ENCODE assay signal across 13 cellular contexts in the genomic region with DNA sequence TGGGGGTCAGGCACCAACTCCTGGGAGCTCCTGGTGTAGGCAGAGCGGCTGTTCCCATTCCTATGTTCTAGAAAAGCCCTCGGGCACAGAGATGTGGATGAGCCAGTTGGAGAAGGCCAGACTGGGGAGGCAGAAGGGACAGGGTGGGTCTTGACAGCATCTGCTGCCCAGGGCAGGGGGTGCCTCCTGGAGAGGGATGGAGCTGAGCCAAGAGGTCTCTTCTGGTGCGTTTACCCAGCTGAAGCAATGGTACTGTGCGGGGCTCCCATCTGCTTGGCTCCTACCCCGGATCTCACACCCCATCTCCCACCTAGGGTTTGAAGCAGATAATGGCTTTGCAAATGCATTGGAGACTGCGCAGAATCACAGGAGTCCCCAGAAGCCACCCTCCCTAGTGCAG. TPM values are rescaled to one million over a fixed set of nuclear protein-coding genes. Genes with fewer than 3 reads are reported as not detected.
DNase-seq lines count a peak whose midpoint lies in the region; ATAC-seq and TF ChIP-seq lines count a peak whose summit lies in the region.
"Had no signal": no experiment of that assay in that cellular context is flagged by ENCODE, and none has a peak within 500 bp of the region (broad histone marks: within the 10 kb centered on the region; RNA-seq: fewer than 3 reads in every experiment).

No MANE protein-coding gene starts in this region.

- TF ChIP-seq CTCF in RWPE2 (IDR thresholded peaks at IDR 0.05; ENCODE audit: poor library complexity, severe bottlenecking) (no peak), glutamatergic neuron (IDR thresholded peaks at IDR 0.05; ENCODE audit: partially characterized antibody, unreplicated experiment) (no peak), tibial artery (IDR thresholded peaks at IDR 0.05) (no peak), progenitor cell of endocrine pancreas (IDR thresholded peaks at IDR 0.05; ENCODE audit: unreplicated experiment) (no peak)

- no peaks in the 10 kb centered on the region for H3K36me3 Mint-ChIP-seq in glutamatergic neuron (ENCODE audit: unreplicated experiment)
- no peaks in the 10 kb centered on the region for H3K36me3 Mint-ChIP-seq in progenitor cell of endocrine pancreas (ENCODE audit: insufficient read depth)
- H3K36me3 Mint-ChIP-seq: activated naive CD4-positive, alpha-beta T cell treated with anti-CD3 and anti-CD28 coated beads, Interleukin-2, amount 50 U/mL, for 24 hours; CD8-positive, alpha-beta T cell had no signal

- ATAC-seq in RWPE2 (ENCODE audit: low read depth) (no peak), HG02938 (IDR thresholded peaks at IDR 0.05; ENCODE audit: unreplicated experiment) (no peak), GM21447 (IDR thresholded peaks at IDR 0.05; ENCODE audit: unreplicated experiment) (no peak)
- ATAC-seq: CD8-positive, alpha-beta T cell had no signal

- no peaks in the 10 kb centered on the region for H3K27me3 ChIP-seq in RWPE2 (ENCODE audit: insufficient read depth, poor library complexity, severe bottlenecking)
- H3K27me3 ChIP-seq in tibial artery = no peaks in the 10 kb centered on the region
- H3K27me3 ChIP-seq: vagina had no signal

- H3K4me3 Mint-ChIP-seq in glutamatergic neuron (ENCODE audit: unreplicated experiment) (peak overlapping the region; percentile 68), progenitor cell of endocrine pancreas (ENCODE audit: low read depth) (no peak overlapping the region)
- H3K4me3 Mint-ChIP-seq: activated naive CD4-positive, alpha-beta T cell treated with anti-CD3 and anti-CD28 coated beads, Interleukin-2, amount 50 U/mL, for 24 hours; CD8-positive, alpha-beta T cell; central memory CD8-positive, alpha-beta T cell had no signal

- H3K4me1 Mint-ChIP-seq in glutamatergic neuron (ENCODE audit: low read depth, unreplicated experiment) (peaks cover 58% of the 10 kb centered on the region), progenitor cell of endocrine pancreas (ENCODE audit: low read depth) (peaks cover 27% of the 10 kb centered on the region)
- H3K4me1 Mint-ChIP-seq: activated naive CD4-positive, alpha-beta T cell treated with anti-CD3 and anti-CD28 coated beads, Interleukin-2, amount 50 U/mL, for 24 hours; central memory CD8-positive, alpha-beta T cell had no signal

- no peaks in the 10 kb centered on the region for H3K9me3 ChIP-seq in RWPE2 (ENCODE audit: severe bottlenecking)
- no peaks in the 10 kb centered on the region for H3K9me3 ChIP-seq in tibial artery
- H3K9me3 ChIP-seq: vagina had no signal

- H3K4me3 ChIP-seq in RWPE2 (ENCODE audit: severe bottlenecking) = no peak overlapping the region
- H3K4me3 ChIP-seq in tibial artery = no peak overlapping the region
- H3K4me3 ChIP-seq: vagina had no signal

- H3K9me3 Mint-ChIP-seq in glutamatergic neuron (ENCODE audit: unreplicated experiment) (peaks cover 17% of the 10 kb centered on the region), progenitor cell of endocrine pancreas (ENCODE audit: low read depth) (no peaks in the 10 kb centered on the region)
- H3K9me3 Mint-ChIP-seq: activated naive CD4-positive, alpha-beta T cell treated with anti-CD3 and anti-CD28 coated beads, Interleukin-2, amount 50 U/mL, for 24 hours; CD8-positive, alpha-beta T cell; central memory CD8-positive, alpha-beta T cell had no signal

- peaks cover 9% of the 10 kb centered on the region for H3K27me3 Mint-ChIP-seq in glutamatergic neuron (ENCODE audit: unreplicated experiment)
- H3K27me3 Mint-ChIP-seq in progenitor cell of endocrine pancreas = no peaks in the 10 kb centered on the region
- H3K27me3 Mint-ChIP-seq: activated naive CD4-positive, alpha-beta T cell treated with anti-CD3 and anti-CD28 coated beads, Interleukin-2, amount 50 U/mL, for 24 hours; central memory CD8-positive, alpha-beta T cell had no signal

- peaks cover 75% of the 10 kb centered on the region for H3K4me1 ChIP-seq in RWPE2 (ENCODE audit: insufficient read depth, poor library complexity, severe bottlenecking)
- H3K4me1 ChIP-seq in tibial artery = peaks cover 10 to 72% (median 60%) of the 10 kb centered on the region in 4 donors

- peak overlapping the region; percentile 99 for H3K27ac Mint-ChIP-seq in glutamatergic neuron (ENCODE audit: unreplicated experiment)
- H3K27ac Mint-ChIP-seq in progenitor cell of endocrine pancreas = no peak overlapping the region
- H3K27ac Mint-ChIP-seq: activated naive CD4-positive, alpha-beta T cell treated with anti-CD3 and anti-CD28 coated beads, Interleukin-2, amount 50 U/mL, for 24 hours; CD8-positive, alpha-beta T cell had no signal

- no peaks in the 10 kb centered on the region; the same call in 1 of the 2 replicates for H3K36me3 ChIP-seq in RWPE2 (ENCODE audit: low read depth)
- H3K36me3 ChIP-seq in tibial artery = no peaks in the 10 kb centered on the region
- H3K36me3 ChIP-seq: vagina had no signal

- intact Hi-C loops in tibial artery (cut with DNase I; ENCODE audit: low total_unique reads) = no loop called here

- DNase-seq in NCI-H146 (lab: John Stamatoyannopoulos, UW) (peak; percentile 74), RWPE2 (ENCODE audit: low spot score) (no peak), glutamatergic neuron (no peak), tibial artery (no peak), progenitor cell of endocrine pancreas (ENCODE audit: low spot score, unreplicated experiment) (no peak)
- DNase-seq: CD8-positive, alpha-beta T cell; KBM-7; NCI-H2029 treated with DMSO at 0.1 percent for 48 hours had no signal

- H3K27ac ChIP-seq in RWPE2 (ENCODE audit: poor library complexity, severe bottlenecking) (peak overlapping the region; percentile 98), tibial artery (peak overlapping the region; percentile 68 to 83)

RNA-seq across cellular contexts. Expression of a gene that starts 41.3 kb away (rescaled TPM):
- total RNA-seq in glutamatergic neuron (ENCODE audit: unreplicated experiment) (31.7 TPM), progenitor cell of endocrine pancreas (22.5 and 23.9 TPM in 2 replicates)
